In genomic region chr10:88172159-88172558, GRCh38 we compare ENCODE assay signal across 16 cellular contexts.
"Had no signal": no experiment of that assay in that cellular context is flagged by ENCODE, and none has a peak within 500 bp of the region (broad histone marks: within the 10 kb centered on the region; RNA-seq: fewer than 3 reads in every experiment).

No MANE protein-coding gene starts in this region.

- H3K27me3 Mint-ChIP-seq: memory B cell, type B pancreatic cell had no signal

- H3K27ac ChIP-seq: left ventricle myocardium inferior, lower lobe of right lung, skin epidermis had no signal

- H3K9me3 ChIP-seq: lower lobe of right lung had no signal

- H3K4me1 ChIP-seq: lower lobe of right lung had no signal

- DNase-seq: effector memory CD4-positive, alpha-beta T cell; foreskin fibroblast; kidney; left cardiac atrium; left ventricle myocardium inferior; lower lobe of right lung; natural killer cell; posterior cingulate gyrus; stimulated activated naive CD4-positive, alpha-beta T cell treated with Interleukin-2 at 50 U/mL for 16 hours had no signal

- H3K4me3 ChIP-seq: left ventricle myocardium inferior, lower lobe of right lung, skin epidermis had no signal

- H3K27ac Mint-ChIP-seq: memory B cell, mesothelial cell of epicardium, natural killer cell, type B pancreatic cell had no signal

- H3K4me3 Mint-ChIP-seq: memory B cell, mesothelial cell of epicardium, natural killer cell, neural crest cell, type B pancreatic cell had no signal

- H3K36me3 Mint-ChIP-seq: type B pancreatic cell had no signal

- ATAC-seq: esophagus mucosa, left cardiac atrium, lower lobe of right lung, natural killer cell, sciatic nerve had no signal

- H3K36me3 ChIP-seq: left ventricle myocardium inferior, lower lobe of right lung had no signal
